In genomic region chr10:106740-107139, GRCh38 we compare ENCODE assay signal across 22 cellular contexts. TPM values are rescaled to one million over a fixed set of nuclear protein-coding genes. Genes with fewer than 3 reads are reported as not detected.
"Had no signal": no experiment of that assay in that cellular context is flagged by ENCODE, and none has a peak within 500 bp of the region (broad histone marks: within the 10 kb centered on the region; RNA-seq: fewer than 3 reads in every experiment).

No MANE protein-coding gene starts in this region.

- H3K4me3 Mint-ChIP-seq: brain; effector memory CD8-positive, alpha-beta T cell; immature natural killer cell; neural progenitor cell had no signal

- H3K4me3 ChIP-seq: esophagus squamous epithelium, heart right ventricle, left ventricle myocardium inferior, neural progenitor cell, prostate gland, skin epidermis, thoracic aorta, upper lobe of left lung had no signal

- H3K27me3 Mint-ChIP-seq: brain had no signal

- H3K36me3 Mint-ChIP-seq: brain, immature natural killer cell, neural progenitor cell had no signal

- H3K36me3 ChIP-seq: esophagus squamous epithelium, heart right ventricle, left ventricle myocardium inferior, neural progenitor cell, prostate gland, thoracic aorta, upper lobe of left lung, WERI-Rb-1 had no signal

- H3K9me3 Mint-ChIP-seq: brain; effector memory CD8-positive, alpha-beta T cell; immature natural killer cell had no signal

- H3K9me3 ChIP-seq: esophagus squamous epithelium, left ventricle myocardium inferior, prostate gland, thoracic aorta, upper lobe of left lung had no signal

- H3K27ac Mint-ChIP-seq: brain; effector memory CD8-positive, alpha-beta T cell; immature natural killer cell; neural progenitor cell had no signal

- H3K4me1 ChIP-seq: esophagus squamous epithelium, left ventricle myocardium inferior, neural progenitor cell, prostate gland, upper lobe of left lung had no signal

- DNase-seq: activated CD4-positive, alpha-beta T cell treated with anti-CD3 and anti-CD28 coated beads for 1 hour; activated gamma-delta T cell treated with Interleukin-2 at 50 U/mL for 16 hours; anterior cingulate cortex; caudate nucleus; effector memory CD8-positive, alpha-beta T cell; esophagus squamous epithelium; heart right ventricle; immature natural killer cell; kidney glomerular epithelial cell; left ventricle myocardium inferior; right cardiac atrium; upper lobe of left lung; WERI-Rb-1 had no signal

- ATAC-seq: effector memory CD8-positive, alpha-beta T cell; right cardiac atrium had no signal

- H3K4me1 Mint-ChIP-seq: brain, neural progenitor cell had no signal

RNA-seq across cellular contexts. Expression of gene TUBB8, which starts 57.6 kb away (rescaled TPM):
- total RNA-seq: activated CD8-positive, alpha-beta memory T cell treated with anti-CD3 and anti-CD28 coated beads for 36 hours; dermis microvascular lymphatic vessel endothelial cell; esophagus squamous epithelium; heart right ventricle; left ventricle myocardium inferior; osteoblast; prostate gland; T-helper 1 cell treated with Interleukin-12 subunit alpha and Interleukin-12 subunit beta and Interleukin-4 antibody, amounts not matched to agents 30 ng/mL and 1 ng/mL, for 36 hours; thoracic aorta; upper lobe of left lung had no signal
